Comparison of ENCODE assay signal across 8 cellular contexts in genomic region chr12:2003676-2004112, GRCh38. TPM values are rescaled to one million over a fixed set of nuclear protein-coding genes. Genes with fewer than 3 reads are reported as not detected.
DNase-seq lines count a peak whose midpoint lies in the region; ATAC-seq and TF ChIP-seq lines count a peak whose summit lies in the region.

No MANE protein-coding gene starts in this region.

- ATAC-seq in HG03439 (IDR thresholded peaks at IDR 0.05; ENCODE audit: unreplicated experiment): peak; percentile 23

- peak overlapping the region; percentile 77 for H3K4me3 ChIP-seq in hepatocyte
- peak overlapping the region; percentile 86 to 99 (median 93) for H3K4me3 ChIP-seq in skeletal muscle tissue (ENCODE audit: low read length in 3 of 3)

- peak overlapping the region; percentile 72 for H2AFZ ChIP-seq in hepatocyte

- H3K27ac ChIP-seq in hepatocyte (peak overlapping the region; percentile 97), skeletal muscle tissue (ENCODE audit: low read depth, low read length) (peak overlapping the region; percentile 91)

- H4K20me1 ChIP-seq in hepatocyte (ENCODE audit: insufficient read depth, poor library complexity, severe bottlenecking): no peaks in the 10 kb centered on the region

- peaks cover 10% of the 10 kb centered on the region for H3K36me3 Mint-ChIP-seq in activated naive CD8-positive, alpha-beta T cell treated with anti-CD3 and anti-CD28 coated beads for 36 hours

- H3K9me3 ChIP-seq in hepatocyte (ENCODE audit: low read depth): no peaks in the 10 kb centered on the region
- H3K9me3 ChIP-seq in skeletal muscle tissue (ENCODE audit: control insufficient read depth in 3 of 3, low read length in 3 of 3): no peaks in the 10 kb centered on the region

- no peaks in the 10 kb centered on the region for H3K9me3 Mint-ChIP-seq in activated naive CD8-positive, alpha-beta T cell treated with anti-CD3 and anti-CD28 coated beads for 36 hours

- peak overlapping the region; percentile 73 for H3K4me2 ChIP-seq in hepatocyte

- peak overlapping the region; percentile 99 for H3K4me3 Mint-ChIP-seq in activated naive CD8-positive, alpha-beta T cell treated with anti-CD3 and anti-CD28 coated beads for 36 hours

- peak overlapping the region; percentile 98 for H3K27ac Mint-ChIP-seq in activated naive CD8-positive, alpha-beta T cell treated with anti-CD3 and anti-CD28 coated beads for 36 hours

- H3K4me1 ChIP-seq in hepatocyte (ENCODE audit: insufficient read depth) (peaks cover 12% of the 10 kb centered on the region), skeletal muscle tissue (ENCODE audit: control insufficient read depth in 3 of 3, insufficient read depth in 3 of 3, low read length in 3 of 3) (peaks cover 8 to 21% (median 15%) of the 10 kb centered on the region in 3 donors)

- DNase-seq in stimulated activated CD4-positive, alpha-beta T cell treated with anti-CD3 and anti-CD28 coated beads, Interleukin-2, amount 100 ng/mL, for 48 hours: peak; percentile 4
- no peak for DNase-seq in stimulated activated CD4-positive, alpha-beta T cell treated with anti-CD3 and anti-CD28 coated beads, Interleukin-2, amount 100 ng/mL, for 24 hours
- DNase-seq in activated naive CD8-positive, alpha-beta T cell treated with anti-CD3 and anti-CD28 coated beads for 36 hours: no peak
- no peak for DNase-seq in hepatocyte (ENCODE audit: low spot score)
- no peak for DNase-seq in NCI-H1694 treated with DMSO at 0.1 percent for 48 hours (lab: John Stamatoyannopoulos, UW)
- no peak for DNase-seq in SKM-1 (lab: John Stamatoyannopoulos, UW; ENCODE audit: unreplicated experiment)

- H3K27me3 Mint-ChIP-seq in activated naive CD8-positive, alpha-beta T cell treated with anti-CD3 and anti-CD28 coated beads for 36 hours: no peaks in the 10 kb centered on the region

- peak overlapping the region; percentile 82 to 98 (median 90) for H3K9ac ChIP-seq in skeletal muscle tissue (ENCODE audit: low read depth in 1 of 3, low read length in 3 of 3)

- H3K36me3 ChIP-seq in hepatocyte (replicated peaks; ENCODE audit: insufficient read depth, low read depth): no peaks in the 10 kb centered on the region
- no peaks in the 10 kb centered on the region for H3K36me3 ChIP-seq in skeletal muscle tissue (ENCODE audit: control insufficient read depth in 3 of 3, insufficient read depth in 3 of 3, low read length in 3 of 3)

- TF ChIP-seq CTCF in hepatocyte (IDR thresholded peaks at IDR 0.05; ENCODE audit: poor library complexity): no peak

- no peaks in the 10 kb centered on the region for H3K27me3 ChIP-seq in hepatocyte
- H3K27me3 ChIP-seq in skeletal muscle tissue (ENCODE audit: control insufficient read depth in 3 of 3, insufficient read depth in 3 of 3, low read length in 3 of 3): no peaks in the 10 kb centered on the region

- no peaks in the 10 kb centered on the region for H3K9me2 ChIP-seq in hepatocyte (replicated peaks; ENCODE audit: insufficient read depth)

- H3K4me1 Mint-ChIP-seq in activated naive CD8-positive, alpha-beta T cell treated with anti-CD3 and anti-CD28 coated beads for 36 hours: peaks cover 21% of the 10 kb centered on the region

- peaks cover 48% of the 10 kb centered on the region for H3K79me2 ChIP-seq in hepatocyte

- 1% methylated on average over 13 of the region's 13 CpGs for WGBS in hepatocyte (ENCODE audit: low lambda C conversion rate, missing lambda C conversion rate)

RNA-seq across cellular contexts. Expression of gene DCP1B, which starts 0.6 kb away (rescaled TPM):
- total RNA-seq in activated naive CD8-positive, alpha-beta T cell treated with anti-CD3 and anti-CD28 coated beads for 36 hours: 10 to 100 TPM; 12.4 to 12.8 TPM
- total RNA-seq in hepatocyte (13.4 and 22.8 TPM in 2 replicates), skeletal muscle tissue (3.7 TPM)
- polyA plus RNA-seq in hepatocyte: 16.7 and 20.9 TPM in 2 replicates

RNA-seq across cellular contexts. Expression of gene CACNA1C, which starts 49.1 kb away (rescaled TPM):
- total RNA-seq in activated naive CD8-positive, alpha-beta T cell treated with anti-CD3 and anti-CD28 coated beads for 36 hours: under 1 TPM; 0.02 to 0.14 TPM
- total RNA-seq in hepatocyte (3.8 and 4.0 TPM in 2 replicates), skeletal muscle tissue (7.3 TPM)
- polyA plus RNA-seq in hepatocyte: 3.2 and 7.9 TPM in 2 replicates

Comparison
In these comparisons a context has a peak if more than half of its experiments do, and no peak if none do; other contexts are left out.
1. DNase-seq: peak in stimulated activated CD4-positive, alpha-beta T cell treated with anti-CD3 and anti-CD28 coated beads, Interleukin-2, amount 100 ng/mL, for 48 hours (2 of 2); none in stimulated activated CD4-positive, alpha-beta T cell treated with anti-CD3 and anti-CD28 coated beads, Interleukin-2, amount 100 ng/mL, for 24 hours (0 of 2), activated naive CD8-positive, alpha-beta T cell treated with anti-CD3 and anti-CD28 coated beads for 36 hours (single experiment), hepatocyte (single experiment), NCI-H1694 treated with DMSO at 0.1 percent for 48 hours (single experiment) and SKM-1 (single experiment).